In the genomic region with DNA sequence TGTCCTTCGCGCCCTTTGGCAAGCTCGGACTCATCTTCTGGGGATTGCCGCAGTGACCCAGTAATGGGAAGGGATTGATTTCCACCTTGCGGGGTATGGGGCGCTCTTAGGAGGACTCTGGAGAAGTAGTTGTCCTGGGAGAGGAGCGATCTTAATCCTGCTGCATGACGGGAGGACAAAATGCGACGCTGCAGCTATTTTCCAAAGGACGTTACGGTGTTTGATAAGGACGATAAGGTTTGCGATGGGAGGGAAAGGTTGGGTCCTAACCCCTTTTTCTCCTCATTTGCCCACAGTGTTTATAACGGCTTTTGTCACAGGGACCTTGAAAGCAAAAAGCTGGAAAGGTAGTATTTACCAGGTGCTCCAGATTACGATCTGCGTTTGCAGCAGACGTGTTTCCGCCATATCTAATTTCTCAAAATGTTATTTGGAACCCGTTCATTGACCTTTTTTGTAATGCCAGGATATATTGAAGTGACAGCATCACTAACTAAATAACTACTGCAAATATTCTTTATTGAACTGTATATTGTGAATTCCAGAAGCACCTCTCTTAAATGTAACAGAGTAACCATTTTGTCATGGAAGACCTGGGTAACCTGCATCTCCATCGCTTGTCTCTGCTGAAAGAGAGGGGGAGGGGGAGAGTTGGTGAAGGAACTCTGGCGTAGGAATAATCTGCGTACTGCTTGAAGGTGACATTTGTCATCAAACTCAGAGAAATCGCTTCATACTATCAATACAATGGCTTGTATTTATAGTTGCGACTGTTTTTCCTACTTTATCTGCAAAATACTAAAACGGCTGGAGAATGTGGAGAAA, we compare ENCODE assay signal across 8 cellular contexts. TPM values are rescaled to one million over a fixed set of nuclear protein-coding genes. Genes with fewer than 3 reads are reported as not detected.
DNase-seq lines count a peak whose midpoint lies in the region; ATAC-seq, FAIRE-seq and TF ChIP-seq lines count a peak whose summit lies in the region.

No MANE protein-coding gene starts in this region.

- no peaks in the 10 kb centered on the region for H3K9me2 ChIP-seq in Loucy (replicated peaks; ENCODE audit: low read depth, low read length)

- no peaks in the 10 kb centered on the region for H3F3A ChIP-seq in Loucy (ENCODE audit: low read depth)

- 4 to 8% (median 5%) methylated on average over 23 to 26 of the region's 26 CpGs for WGBS in stomach, 5 donors

- H3K9me3 ChIP-seq in Loucy (ENCODE audit: insufficient read depth, low read depth, low read length) (no peaks in the 10 kb centered on the region), stomach (no peaks in the 10 kb centered on the region)

- peak; percentile 2 for ATAC-seq in GM21381 (IDR thresholded peaks at IDR 0.05; ENCODE audit: unreplicated experiment)

- peak overlapping the region; percentile 85 for H2AFZ ChIP-seq in Loucy (ENCODE audit: low read length)

- FAIRE-seq in D721Med (lab: Jason Lieb, UNC) = no peak

- peak overlapping the region; percentile 89 for H3K9ac ChIP-seq in Loucy (ENCODE audit: low read depth, low read length, poor library complexity, severe bottlenecking)

- peak overlapping the region; percentile 87 to 92 (median 91) for H3K27ac ChIP-seq in stomach

- TF ChIP-seq POLR2A in stomach (IDR thresholded peaks at IDR 0.05) = no peak

- H3K4me1 ChIP-seq in Loucy (ENCODE audit: insufficient read depth, low read length, poor library complexity, severe bottlenecking) (peaks cover 48% of the 10 kb centered on the region), stomach (peaks cover 25 to 40% (median 35%) of the 10 kb centered on the region in 4 donors)

- no peak for TF ChIP-seq CTCF in Loucy (conservative IDR thresholded peaks at IDR 0.05; ENCODE audit: low read length)
- TF ChIP-seq CTCF in astrocyte of the spinal cord (IDR thresholded peaks at IDR 0.05; ENCODE audit: low read depth, low read length) = no peak
- TF ChIP-seq CTCF in stomach (IDR thresholded peaks at IDR 0.05) = no peak
- no peak for TF ChIP-seq CTCF in D721Med (IDR thresholded peaks at IDR 0.05; ENCODE audit: insufficient read depth, missing control alignments)

- H3K36me3 ChIP-seq in Loucy (ENCODE audit: insufficient read depth, low read length) = no peaks in the 10 kb centered on the region
- peaks cover 2 to 23% (median 11%) of the 10 kb centered on the region in 4 donors for H3K36me3 ChIP-seq in stomach

- H3K4me2 ChIP-seq in Loucy (ENCODE audit: low read depth, low read length, poor library complexity, severe bottlenecking) = peak overlapping the region; percentile 87

- DNase-seq in DMS53 (lab: John Stamatoyannopoulos, UW) = peak; percentile 77
- no peak for DNase-seq in astrocyte of the spinal cord (ENCODE audit: low read depth, low spot score)
- DNase-seq in inferior parietal cortex (ENCODE audit: extremely low spot score) = peak; percentile 59
- DNase-seq in stomach = no peak
- DNase-seq in SKM-1 (lab: John Stamatoyannopoulos, UW; ENCODE audit: unreplicated experiment) = no peak
- no peak for DNase-seq in D721Med (ENCODE audit: insufficient read length, low spot score)

- in situ Hi-C loops in astrocyte of the spinal cord (cut with HindIII; ENCODE audit: low sequenced_read_pairs) = no loop called here

- H3K27me3 ChIP-seq in Loucy (ENCODE audit: insufficient read depth, low read length, poor library complexity, severe bottlenecking) (no peaks in the 10 kb centered on the region), stomach (no peaks in the 10 kb centered on the region)

- peaks cover 77% of the 10 kb centered on the region for H3K79me2 ChIP-seq in Loucy (ENCODE audit: insufficient read depth, low read length)

- intact Hi-C loops in stomach (cut with DNase I; ENCODE audit: low total_unique reads) = no loop called here

- H4K20me1 ChIP-seq in Loucy (ENCODE audit: insufficient read depth, low read length, poor library complexity, severe bottlenecking) = peaks cover 37% of the 10 kb centered on the region

- no peak for TF ChIP-seq EP300 in stomach (IDR thresholded peaks at IDR 0.05)

- H3K4me3 ChIP-seq in Loucy (ENCODE audit: low read length, poor library complexity, severe bottlenecking) (peak overlapping the region; percentile 92), astrocyte of the spinal cord (ENCODE audit: low read depth, low read length) (peak overlapping the region; percentile 59), stomach (peak overlapping the region; percentile 84 to 93 (median 90))

RNA-seq across cellular contexts. Expression of a gene that starts 0.6 kb away (rescaled TPM):
- total RNA-seq in stomach = 100 to 1,000 TPM in 3 of 5 donors, 10 to 100 TPM in 2; 34.2 to 246 (median 199) TPM
- polyA plus RNA-seq in stomach = 100 to 1,000 TPM; 199 to 326 (median 249) TPM

RNA-seq across cellular contexts. Expression of a gene that starts 1.1 kb away (rescaled TPM):
- 10 to 100 TPM in 4 of 5 donors, 1 to 10 TPM in 1; 4.1 to 38.8 (median 14.9) TPM for total RNA-seq in stomach
- 1 to 10 TPM; 1.9 to 4.2 (median 2.4) TPM for polyA plus RNA-seq in stomach

Comparison
In these comparisons a context has a peak if more than half of its experiments do, and no peak if none do; other contexts are left out.
1. DNase-seq: peak in DMS53 (single experiment) and inferior parietal cortex (single experiment); none in astrocyte of the spinal cord (single experiment), stomach (single experiment), SKM-1 (single experiment) and D721Med (single experiment).
2. Peak in every context shown above with its lines, with median percentiles within 50 percentile points of each other: H3K4me3 ChIP-seq.